In the genomic region with DNA sequence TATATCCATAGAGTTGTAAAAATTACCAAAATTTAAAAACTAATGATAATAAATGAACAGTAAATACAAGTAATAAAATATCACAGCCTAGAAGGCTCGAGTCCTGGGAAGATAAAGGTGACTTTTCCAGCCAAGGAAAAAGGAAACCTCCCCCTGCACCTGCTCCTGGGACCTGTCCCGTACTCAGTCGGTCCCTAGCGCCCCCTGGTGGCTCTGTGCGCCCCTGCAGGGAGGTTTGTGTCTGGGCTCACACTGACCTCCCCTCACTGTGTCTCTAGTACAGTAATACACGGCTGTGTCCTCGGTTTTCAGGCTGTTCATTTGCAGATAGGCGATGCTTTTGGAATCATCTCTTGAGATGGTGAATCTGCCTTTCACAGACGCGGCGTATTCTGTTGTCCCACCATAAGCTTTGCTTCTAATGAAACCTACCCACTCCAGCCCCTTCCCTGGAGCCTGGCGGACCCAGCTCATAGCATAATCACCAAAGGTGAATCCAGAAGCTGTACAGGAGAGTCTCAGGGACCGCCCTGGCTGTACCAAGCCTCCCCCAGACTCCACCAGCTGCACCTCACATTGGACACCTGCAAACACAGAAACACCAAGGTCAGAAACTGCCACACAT, we compare ENCODE assay signal across 8 cellular contexts.
DNase-seq lines count a peak whose midpoint lies in the region; ATAC-seq and TF ChIP-seq lines count a peak whose summit lies in the region.

No MANE protein-coding gene starts in this region.

- peak overlapping the region; percentile 28; the same call in 1 of the 2 replicates for H3K9ac ChIP-seq in DND-41 (ENCODE audit: low read depth, low read length)

- H3K4me1 ChIP-seq in DND-41 (ENCODE audit: insufficient read depth, low read length): peaks cover 11% of the 10 kb centered on the region

- H3K27me3 ChIP-seq in DND-41 (ENCODE audit: insufficient read depth, low read length, poor library complexity) (no peaks in the 10 kb centered on the region), dorsolateral prefrontal cortex (peaks cover 0 to 72% (median 26%) of the 10 kb centered on the region in 45 donors)

- peak overlapping the region; percentile 64 for H3K27ac ChIP-seq in DND-41 (ENCODE audit: low read length)
- no peak overlapping the region for H3K27ac ChIP-seq in dorsolateral prefrontal cortex

- no peaks in the 10 kb centered on the region for H4K20me1 ChIP-seq in DND-41 (ENCODE audit: insufficient read depth, low read length)

- no peaks in the 10 kb centered on the region for H3K36me3 ChIP-seq in DND-41 (ENCODE audit: insufficient read depth, low read length)

- intact Hi-C loops in dorsolateral prefrontal cortex (cut with DNase I): no loop called here

- peak overlapping the region; percentile 28 for H2AFZ ChIP-seq in DND-41 (ENCODE audit: low read depth, low read length)

- peak; percentile 98 for ATAC-seq in DND-41 (ENCODE audit: insufficient read depth, low read depth)
- ATAC-seq in HG03095 (IDR thresholded peaks at IDR 0.05; ENCODE audit: unreplicated experiment): no peak
- ATAC-seq in HG03354 (IDR thresholded peaks at IDR 0.05; ENCODE audit: poor library complexity, severe bottlenecking, unreplicated experiment): no peak
- no peak for ATAC-seq in HG03565 (IDR thresholded peaks at IDR 0.05; ENCODE audit: unreplicated experiment)

- TF ChIP-seq CTCF in DND-41 (IDR thresholded peaks at IDR 0.05; ENCODE audit: borderline replicate concordance, extremely low read depth, low read length, poor library complexity, severe bottlenecking) (peak; percentile 87), NB4 (IDR thresholded peaks at IDR 0.05; ENCODE audit: low read depth, low read length) (peak; percentile 72), dorsolateral prefrontal cortex (IDR thresholded peaks at IDR 0.05 in 54 of 56, conservative IDR thresholded peaks at IDR 0.05 in 2 of 56; ENCODE audit: low read depth in 1 of 56, partially characterized antibody in 56 of 56) (peak in 32 of 56 donors; percentile 5 to 34 (median 19))

- no peaks in the 10 kb centered on the region for H3K9me3 ChIP-seq in DND-41 (ENCODE audit: insufficient read depth, low read length, severe bottlenecking)

- H3K4me3 ChIP-seq in DND-41 (ENCODE audit: low read depth in 1 of 2, low read length in 2 of 2): no peak overlapping the region
- no peak overlapping the region for H3K4me3 ChIP-seq in NB4 (ENCODE audit: low read depth, low read length)
- no peak overlapping the region for H3K4me3 ChIP-seq in dorsolateral prefrontal cortex

- peak; percentile 89 for DNase-seq in DND-41
- peak; percentile 51 for DNase-seq in NB4 (ENCODE audit: low read depth)
- peak; percentile 55 for DNase-seq in activated CD4-positive, alpha-beta T cell treated with anti-CD3 and anti-CD28 coated beads for 1 hour
- DNase-seq in dorsolateral prefrontal cortex: no peak
- peak; percentile 80 for DNase-seq in stimulated activated CD4-positive, alpha-beta T cell treated with anti-CD3 and anti-CD28 coated beads, Interleukin-4, amount 100 ng/mL, for 1 hour

- no peak for TF ChIP-seq POLR2A in NB4 (IDR thresholded peaks at IDR 0.05; ENCODE audit: extremely low read depth, insufficient read length)

- peak overlapping the region; percentile 13 for H3K4me2 ChIP-seq in DND-41 (ENCODE audit: insufficient read depth, low read length)

- H3K79me2 ChIP-seq in DND-41 (ENCODE audit: insufficient read depth, low read length): no peaks in the 10 kb centered on the region

Comparison
In these comparisons a context has a peak if more than half of its experiments do, and no peak if none do; other contexts are left out.
1. DNase-seq: peak in DND-41 (single experiment), NB4 (single experiment), activated CD4-positive, alpha-beta T cell treated with anti-CD3 and anti-CD28 coated beads for 1 hour (single experiment) and stimulated activated CD4-positive, alpha-beta T cell treated with anti-CD3 and anti-CD28 coated beads, Interleukin-4, amount 100 ng/mL, for 1 hour (single experiment); none in dorsolateral prefrontal cortex (0 of 10).
2. CTCF ChIP-seq: peak in every context shown above with its lines; median percentile 87 in DND-41; 72 in NB4; 19 in dorsolateral prefrontal cortex.